10 cellular contexts compared by ENCODE assay signal in the genomic region with DNA sequence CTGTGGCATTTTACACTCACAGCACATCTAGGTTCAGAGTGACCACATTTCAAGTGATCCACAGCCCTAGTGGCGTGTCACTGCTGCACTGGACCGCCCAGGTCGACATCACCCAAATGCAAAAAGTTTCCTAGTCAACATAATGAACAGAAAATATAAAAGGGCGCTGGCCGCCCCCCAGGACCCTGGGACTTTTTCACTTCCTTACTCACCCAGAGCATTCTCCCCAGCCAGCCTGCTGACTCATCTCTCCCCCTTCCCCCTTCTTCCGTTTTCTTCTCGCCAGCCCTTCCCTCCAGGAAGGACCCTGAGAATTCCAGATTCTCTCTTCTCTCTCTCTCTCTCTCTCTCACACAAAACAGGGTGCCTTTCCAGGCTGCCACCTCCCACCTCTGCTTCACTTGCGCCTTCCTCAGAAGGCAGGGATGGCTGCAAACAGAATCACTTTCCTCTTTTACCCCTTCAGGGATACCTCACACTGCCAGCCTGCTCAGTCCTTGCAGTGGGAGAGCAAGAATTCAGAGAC. TPM values are rescaled to one million over a fixed set of nuclear protein-coding genes. Genes with fewer than 3 reads are reported as not detected.
A peak's percentile ranks its signal among the peaks of the same experiment; 100 is the strongest.
DNase-seq lines count a peak whose midpoint lies in the region; ATAC-seq, FAIRE-seq and TF ChIP-seq lines count a peak whose summit lies in the region.
"Had no signal": no experiment of that assay in that cellular context is flagged by ENCODE, and none has a peak within 500 bp of the region (broad histone marks: within the 10 kb centered on the region; RNA-seq: fewer than 3 reads in every experiment).

No MANE protein-coding gene starts in this region.

- no peaks in the 10 kb centered on the region for H3K36me3 ChIP-seq in heart right ventricle

- no peak for FAIRE-seq in urothelium cell line (lab: Jason Lieb, UNC)

- H3K9me3 ChIP-seq in heart right ventricle, result no peaks in the 10 kb centered on the region

- TF ChIP-seq CTCF in heart right ventricle (IDR thresholded peaks at IDR 0.05), result no peak
- TF ChIP-seq CTCF in foreskin fibroblast (IDR thresholded peaks at IDR 0.05; ENCODE audit: low read depth, low read length), result no peak

- H3K4me3 ChIP-seq in heart right ventricle (no peak overlapping the region), foreskin fibroblast (ENCODE audit: low read depth in 1 of 2, low read length in 2 of 2) (no peak overlapping the region)

- H3K27ac ChIP-seq in heart right ventricle, result peak overlapping the region in 2 of 10 donors; percentile 15 to 65

- no peaks in the 10 kb centered on the region for H3K27me3 ChIP-seq in heart right ventricle

- peak in 5 of 8 donors; percentile 27 to 72 (median 41) for ATAC-seq in heart right ventricle
- no peak for ATAC-seq in Right ventricle myocardium inferior
- ATAC-seq in HG02571 (IDR thresholded peaks at IDR 0.05; ENCODE audit: unreplicated experiment), result no peak
- no peak for ATAC-seq in HG02884 (IDR thresholded peaks at IDR 0.05; ENCODE audit: unreplicated experiment)

- WGBS in heart right ventricle, 2 donors, result 35 to 36% methylated on average over 8 of the region's 8 CpGs

- no peak for DNase-seq in heart right ventricle
- no peak for DNase-seq in Right ventricle myocardium inferior (ENCODE audit: missing footprints)
- peak; percentile 22 for DNase-seq in RPMI8226
- DNase-seq in foreskin fibroblast, result peak; percentile 32 to 64
- DNase-seq in urothelium cell line (ENCODE audit: low spot score), result peak; percentile 84
- no peak for DNase-seq in activated CD4-positive, CD25-positive, alpha-beta regulatory T cell treated with anti-CD3 and anti-CD28 coated beads, Interleukin-2, amount 50 U/mL, for 72 hours
- DNase-seq: activated effector memory CD4-positive, alpha-beta T cell treated with Interleukin-2 at 50 U/mL for 16 hours; DMS79 had no signal

- intact Hi-C loops in heart right ventricle (cut with DNase I) (no loop called here), Right ventricle myocardium inferior (cut with DNase I) (no loop called here)

- peaks cover 0 to 13% (median 0%) of the 10 kb centered on the region in 9 donors for H3K4me1 ChIP-seq in heart right ventricle

RNA-seq across cellular contexts. Expression of a gene that starts 21.0 kb away (rescaled TPM):
- 10 to 100 TPM; 13.2 to 26.2 (median 17.0) TPM for total RNA-seq in heart right ventricle
- 10 to 100 TPM in 1 of 2 donors, 1 to 10 TPM in 1; 5.6 to 22.8 TPM for polyA plus RNA-seq in heart right ventricle
- 17.7 TPM for total RNA-seq in Right ventricle myocardium inferior

RNA-seq across cellular contexts. Expression of a gene that starts 30.6 kb away (rescaled TPM):
- total RNA-seq in heart right ventricle (under 1 TPM; 0.13 to 0.52 (median 0.30) TPM), Right ventricle myocardium inferior (0.19 TPM)
- polyA plus RNA-seq in heart right ventricle, result under 1 TPM; 0.29 to 0.43 TPM

RNA-seq across cellular contexts. Expression of a gene that starts 31.3 kb away (rescaled TPM):
- total RNA-seq in heart right ventricle (1 to 10 TPM in 1 of 10 donors, under 1 TPM in 9; 0.04 to 1.0 (median 0.19) TPM), Right ventricle myocardium inferior (0.38 TPM)
- polyA plus RNA-seq in heart right ventricle, result under 1 TPM; 0.22 to 0.23 TPM

RNA-seq across cellular contexts. Expression of a gene that starts 33.4 kb away (rescaled TPM):
- 10 to 100 TPM; 63.2 to 95.2 (median 73.2) TPM for total RNA-seq in heart right ventricle
- polyA plus RNA-seq in heart right ventricle, result 10 to 100 TPM; 55.1 to 96.0 TPM
- total RNA-seq in Right ventricle myocardium inferior, result 73.5 TPM

RNA-seq across cellular contexts. Expression of a gene that starts 44.4 kb away (rescaled TPM):
- total RNA-seq in heart right ventricle, result 10 to 100 TPM; 25.8 to 40.4 (median 32.2) TPM
- 10 to 100 TPM; 28.2 to 41.9 TPM for polyA plus RNA-seq in heart right ventricle
- 30.7 TPM for total RNA-seq in Right ventricle myocardium inferior

Comparison
In these comparisons a context has a peak if more than half of its experiments do, and no peak if none do; other contexts are left out.
1. ATAC-seq: peak in heart right ventricle (5 of 8); none in Right ventricle myocardium inferior (single experiment), HG02571 (single experiment) and HG02884 (single experiment).
2. DNase-seq: peak in RPMI8226 (single experiment), foreskin fibroblast (2 of 2) and urothelium cell line (single experiment); none in heart right ventricle (0 of 2), Right ventricle myocardium inferior (single experiment) and activated CD4-positive, CD25-positive, alpha-beta regulatory T cell treated with anti-CD3 and anti-CD28 coated beads, Interleukin-2, amount 50 U/mL, for 72 hours (single experiment).